ENCODE assay signal across 15 cellular contexts in genomic region chr3:25678581-25678980, GRCh38.
"Had no signal": no experiment of that assay in that cellular context is flagged by ENCODE, and none has a peak within 500 bp of the region (broad histone marks: within the 10 kb centered on the region; RNA-seq: fewer than 3 reads in every experiment).

No MANE protein-coding gene starts in this region.

- H3K27me3 Mint-ChIP-seq: activated naive CD4-positive, alpha-beta T cell treated with anti-CD3 and anti-CD28 coated beads, Interleukin-2, amount 50 U/mL, for 24 hours; activated T-cell treated with anti-CD3 and anti-CD28 coated beads, Interleukin-2, amount 50 U/mL, for 24 hours had no signal

- H3K9me3 ChIP-seq: colonic mucosa, gastroesophageal sphincter, psoas muscle, sigmoid colon, thoracic aorta had no signal

- H3K27ac ChIP-seq: colonic mucosa, gastroesophageal sphincter, hepatocyte, psoas muscle, sigmoid colon, thoracic aorta had no signal

- H3K79me2 ChIP-seq: hepatocyte had no signal

- H3K27me3 ChIP-seq: colonic mucosa, gastroesophageal sphincter, hepatocyte, sigmoid colon had no signal

- H3K36me3 Mint-ChIP-seq: activated naive CD4-positive, alpha-beta T cell treated with anti-CD3 and anti-CD28 coated beads, Interleukin-2, amount 50 U/mL, for 24 hours; natural killer cell had no signal

- H3K4me3 Mint-ChIP-seq: activated naive CD4-positive, alpha-beta T cell treated with anti-CD3 and anti-CD28 coated beads, Interleukin-2, amount 50 U/mL, for 24 hours; activated T-cell treated with anti-CD3 and anti-CD28 coated beads, Interleukin-2, amount 50 U/mL, for 24 hours; natural killer cell had no signal

- H3K4me2 ChIP-seq: hepatocyte had no signal

- H3K9me3 Mint-ChIP-seq: activated naive CD4-positive, alpha-beta T cell treated with anti-CD3 and anti-CD28 coated beads, Interleukin-2, amount 50 U/mL, for 24 hours; activated T-cell treated with anti-CD3 and anti-CD28 coated beads, Interleukin-2, amount 50 U/mL, for 24 hours; natural killer cell had no signal

- ATAC-seq: activated CD4-positive, CD25-positive, alpha-beta regulatory T cell treated with anti-CD3 and anti-CD28 coated beads, Interleukin-2, amount 50 U/mL, for 24 hours; gastroesophageal sphincter; natural killer cell; psoas muscle; stimulated activated naive CD8-positive, alpha-beta T cell treated with anti-CD3 and anti-CD28 coated beads, Interleukin-15, Interleukin-2, amounts not matched to agents 100 U/mL and 50 U/mL, for 24 hours had no signal

- H3K4me3 ChIP-seq: colonic mucosa, gastroesophageal sphincter, hepatocyte, psoas muscle, sigmoid colon, thoracic aorta had no signal

- H3K27ac Mint-ChIP-seq: activated naive CD4-positive, alpha-beta T cell treated with anti-CD3 and anti-CD28 coated beads, Interleukin-2, amount 50 U/mL, for 24 hours; activated T-cell treated with anti-CD3 and anti-CD28 coated beads, Interleukin-2, amount 50 U/mL, for 24 hours; natural killer cell had no signal

- H3K36me3 ChIP-seq: colonic mucosa, gastroesophageal sphincter, sigmoid colon, thoracic aorta had no signal

- H3K4me1 ChIP-seq: colonic mucosa, gastroesophageal sphincter, psoas muscle, sigmoid colon had no signal

- H3K4me1 Mint-ChIP-seq: activated naive CD4-positive, alpha-beta T cell treated with anti-CD3 and anti-CD28 coated beads, Interleukin-2, amount 50 U/mL, for 24 hours; natural killer cell had no signal

- DNase-seq: activated effector memory CD4-positive, alpha-beta T cell treated with Interleukin-2 at 50 U/mL for 16 hours; activated T-cell treated with anti-CD3 and anti-CD28 coated beads, Interleukin-2, amount 50 U/mL, for 24 hours; amniotic stem cell; colonic mucosa; effector CD4-positive, alpha-beta T cell; natural killer cell; psoas muscle; sigmoid colon; stimulated activated CD4-positive, alpha-beta T cell treated with anti-CD3 and anti-CD28 coated beads, Interleukin-12 subunit alpha, Interleukin-12 subunit beta, amount 100 ng/mL, for 4 hours; stimulated activated naive CD8-positive, alpha-beta T cell treated with anti-CD3 and anti-CD28 coated beads, Interleukin-15, Interleukin-2, amounts not matched to agents 100 U/mL and 50 U/mL, for 24 hours had no signal

- H2AFZ ChIP-seq: hepatocyte had no signal
